1 cellular context compared by ENCODE assay signal in genomic region chr9:5628530-5629311, GRCh38.
A peak's percentile ranks its signal among the peaks of the same experiment; 100 is the strongest.
TF ChIP-seq lines count a peak whose summit lies in the region.

TSS of gene RIC1 (plus strand) at chr9:5629107. CDS start at chr9:5629310, 203 bp downstream.

TF ChIP-seq in HepG2, 621 proteins besides CTCF, POLR2A, EP300 and RAD21 (continued from another document and continues in another):
- 0 out of 2 replicates have a peak, but pooled peaks have one; percentile 19 for TF ChIP-seq ZNF276 (CRISPR knock-in tag; IDR thresholded peaks at IDR 0.05; ENCODE audit: low read depth)
- no peak for TF ChIP-seq KLF9 (CRISPR knock-in tag; IDR thresholded peaks at IDR 0.05; ENCODE audit: low read depth)
- no peak for TF ChIP-seq FOXA1 (IDR thresholded peaks at IDR 0.05)
- TF ChIP-seq FOXA1 (CRISPR knock-in tag; IDR thresholded peaks at IDR 0.05), result no peak
- TF ChIP-seq, protein P1, sequence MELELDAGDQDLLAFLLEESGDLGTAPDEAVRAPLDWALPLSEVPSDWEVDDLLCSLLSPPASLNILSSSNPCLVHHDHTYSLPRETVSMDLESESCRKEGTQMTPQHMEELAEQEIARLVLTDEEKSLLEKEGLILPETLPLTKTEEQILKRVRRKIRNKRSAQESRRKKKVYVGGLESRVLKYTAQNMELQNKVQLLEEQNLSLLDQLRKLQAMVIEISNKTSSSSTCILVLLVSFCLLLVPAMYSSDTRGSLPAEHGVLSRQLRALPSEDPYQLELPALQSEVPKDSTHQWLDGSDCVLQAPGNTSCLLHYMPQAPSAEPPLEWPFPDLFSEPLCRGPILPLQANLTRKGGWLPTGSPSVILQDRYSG (CRISPR knock-in tag; IDR thresholded peaks at IDR 0.05), result no peak
- TF ChIP-seq NRL (CRISPR knock-in tag; IDR thresholded peaks at IDR 0.05; ENCODE audit: borderline replicate concordance), result peak; percentile 83; the same call in 1 of the 2 replicates
- TF ChIP-seq ELF1 (CRISPR knock-in tag; IDR thresholded peaks at IDR 0.05), result peak; percentile 50; the same call in 1 of the 2 replicates
- no peak for TF ChIP-seq THAP7 (CRISPR knock-in tag; IDR thresholded peaks at IDR 0.05)
- TF ChIP-seq U2AF2 (IDR thresholded peaks at IDR 0.05; ENCODE audit: low read depth, low read length), result no peak
- peak; percentile 77 for TF ChIP-seq SP4 (CRISPR knock-in tag; IDR thresholded peaks at IDR 0.05)
- no peak for TF ChIP-seq KDM5B (CRISPR knock-in tag; IDR thresholded peaks at IDR 0.05; ENCODE audit: borderline replicate concordance)
- no peak for TF ChIP-seq NBN (conservative IDR thresholded peaks at IDR 0.05)
- peak; percentile 78; the same call in 1 of the 2 replicates for TF ChIP-seq YEATS4 (CRISPR knock-in tag; IDR thresholded peaks at IDR 0.05; ENCODE audit: borderline replicate concordance)
- TF ChIP-seq, protein P2, sequence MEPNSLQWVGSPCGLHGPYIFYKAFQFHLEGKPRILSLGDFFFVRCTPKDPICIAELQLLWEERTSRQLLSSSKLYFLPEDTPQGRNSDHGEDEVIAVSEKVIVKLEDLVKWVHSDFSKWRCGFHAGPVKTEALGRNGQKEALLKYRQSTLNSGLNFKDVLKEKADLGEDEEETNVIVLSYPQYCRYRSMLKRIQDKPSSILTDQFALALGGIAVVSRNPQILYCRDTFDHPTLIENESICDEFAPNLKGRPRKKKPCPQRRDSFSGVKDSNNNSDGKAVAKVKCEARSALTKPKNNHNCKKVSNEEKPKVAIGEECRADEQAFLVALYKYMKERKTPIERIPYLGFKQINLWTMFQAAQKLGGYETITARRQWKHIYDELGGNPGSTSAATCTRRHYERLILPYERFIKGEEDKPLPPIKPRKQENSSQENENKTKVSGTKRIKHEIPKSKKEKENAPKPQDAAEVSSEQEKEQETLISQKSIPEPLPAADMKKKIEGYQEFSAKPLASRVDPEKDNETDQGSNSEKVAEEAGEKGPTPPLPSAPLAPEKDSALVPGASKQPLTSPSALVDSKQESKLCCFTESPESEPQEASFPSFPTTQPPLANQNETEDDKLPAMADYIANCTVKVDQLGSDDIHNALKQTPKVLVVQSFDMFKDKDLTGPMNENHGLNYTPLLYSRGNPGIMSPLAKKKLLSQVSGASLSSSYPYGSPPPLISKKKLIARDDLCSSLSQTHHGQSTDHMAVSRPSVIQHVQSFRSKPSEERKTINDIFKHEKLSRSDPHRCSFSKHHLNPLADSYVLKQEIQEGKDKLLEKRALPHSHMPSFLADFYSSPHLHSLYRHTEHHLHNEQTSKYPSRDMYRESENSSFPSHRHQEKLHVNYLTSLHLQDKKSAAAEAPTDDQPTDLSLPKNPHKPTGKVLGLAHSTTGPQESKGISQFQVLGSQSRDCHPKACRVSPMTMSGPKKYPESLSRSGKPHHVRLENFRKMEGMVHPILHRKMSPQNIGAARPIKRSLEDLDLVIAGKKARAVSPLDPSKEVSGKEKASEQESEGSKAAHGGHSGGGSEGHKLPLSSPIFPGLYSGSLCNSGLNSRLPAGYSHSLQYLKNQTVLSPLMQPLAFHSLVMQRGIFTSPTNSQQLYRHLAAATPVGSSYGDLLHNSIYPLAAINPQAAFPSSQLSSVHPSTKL (CRISPR knock-in tag; IDR thresholded peaks at IDR 0.05), result no peak
- no peak for TF ChIP-seq SRF (IDR thresholded peaks at IDR 0.05; ENCODE audit: low read depth, low read length)
- TF ChIP-seq MTF2 (CRISPR knock-in tag; IDR thresholded peaks at IDR 0.05; ENCODE audit: borderline replicate concordance), result no peak
- peak; percentile 80 for TF ChIP-seq HNRNPK (IDR thresholded peaks at IDR 0.05; ENCODE audit: low read depth, low read length, poor library complexity, severe bottlenecking)
- no peak for TF ChIP-seq TBX3 (IDR thresholded peaks at IDR 0.05; ENCODE audit: borderline replicate concordance)
- TF ChIP-seq SSRP1 (CRISPR knock-in tag; IDR thresholded peaks at IDR 0.05), result 0 out of 2 replicates have a peak, but pooled peaks have one; percentile 58
- peak; percentile 54; the same call in 1 of the 2 replicates for TF ChIP-seq ZNF274 (CRISPR knock-in tag; IDR thresholded peaks at IDR 0.05)
- TF ChIP-seq, protein P3, sequence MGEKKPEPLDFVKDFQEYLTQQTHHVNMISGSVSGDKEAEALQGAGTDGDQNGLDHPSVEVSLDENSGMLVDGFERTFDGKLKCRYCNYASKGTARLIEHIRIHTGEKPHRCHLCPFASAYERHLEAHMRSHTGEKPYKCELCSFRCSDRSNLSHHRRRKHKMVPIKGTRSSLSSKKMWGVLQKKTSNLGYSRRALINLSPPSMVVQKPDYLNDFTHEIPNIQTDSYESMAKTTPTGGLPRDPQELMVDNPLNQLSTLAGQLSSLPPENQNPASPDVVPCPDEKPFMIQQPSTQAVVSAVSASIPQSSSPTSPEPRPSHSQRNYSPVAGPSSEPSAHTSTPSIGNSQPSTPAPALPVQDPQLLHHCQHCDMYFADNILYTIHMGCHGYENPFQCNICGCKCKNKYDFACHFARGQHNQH (CRISPR knock-in tag; IDR thresholded peaks at IDR 0.05), result peak; percentile 46; the same call in 1 of the 2 replicates
- TF ChIP-seq TP53 (CRISPR knock-in tag; conservative IDR thresholded peaks at IDR 0.05), result no peak
- TF ChIP-seq, protein P4, sequence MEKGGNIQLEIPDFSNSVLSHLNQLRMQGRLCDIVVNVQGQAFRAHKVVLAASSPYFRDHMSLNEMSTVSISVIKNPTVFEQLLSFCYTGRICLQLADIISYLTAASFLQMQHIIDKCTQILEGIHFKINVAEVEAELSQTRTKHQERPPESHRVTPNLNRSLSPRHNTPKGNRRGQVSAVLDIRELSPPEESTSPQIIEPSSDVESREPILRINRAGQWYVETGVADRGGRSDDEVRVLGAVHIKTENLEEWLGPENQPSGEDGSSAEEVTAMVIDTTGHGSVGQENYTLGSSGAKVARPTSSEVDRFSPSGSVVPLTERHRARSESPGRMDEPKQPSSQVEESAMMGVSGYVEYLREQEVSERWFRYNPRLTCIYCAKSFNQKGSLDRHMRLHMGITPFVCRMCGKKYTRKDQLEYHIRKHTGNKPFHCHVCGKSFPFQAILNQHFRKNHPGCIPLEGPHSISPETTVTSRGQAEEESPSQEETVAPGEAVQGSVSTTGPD (CRISPR knock-in tag; IDR thresholded peaks at IDR 0.05), result no peak
- TF ChIP-seq ZFX (CRISPR knock-in tag; IDR thresholded peaks at IDR 0.05; ENCODE audit: low read depth), result peak; percentile 91
- TF ChIP-seq THYN1 (CRISPR knock-in tag; IDR thresholded peaks at IDR 0.05; ENCODE audit: borderline replicate concordance, low read depth), result no peak
- TF ChIP-seq ZNF766 (CRISPR knock-in tag; IDR thresholded peaks at IDR 0.05; ENCODE audit: borderline replicate concordance), result no peak
- no peak for TF ChIP-seq ZNF264 (CRISPR knock-in tag; IDR thresholded peaks at IDR 0.05)
- TF ChIP-seq PRMT3 (CRISPR knock-in tag; IDR thresholded peaks at IDR 0.05; ENCODE audit: borderline replicate concordance, low read depth), result no peak
- TF ChIP-seq ZNF777 (CRISPR knock-in tag; IDR thresholded peaks at IDR 0.05), result peak; percentile 18; the same call in 1 of the 2 replicates
- peak; percentile 44; the same call in 1 of the 2 replicates for TF ChIP-seq ZNF839 (CRISPR knock-in tag; IDR thresholded peaks at IDR 0.05; ENCODE audit: borderline replicate concordance)
- no peak for TF ChIP-seq HNRNPH1 (optimal IDR thresholded peaks at IDR 0.05; ENCODE audit: low read depth, low read length)
- TF ChIP-seq, protein P5, sequence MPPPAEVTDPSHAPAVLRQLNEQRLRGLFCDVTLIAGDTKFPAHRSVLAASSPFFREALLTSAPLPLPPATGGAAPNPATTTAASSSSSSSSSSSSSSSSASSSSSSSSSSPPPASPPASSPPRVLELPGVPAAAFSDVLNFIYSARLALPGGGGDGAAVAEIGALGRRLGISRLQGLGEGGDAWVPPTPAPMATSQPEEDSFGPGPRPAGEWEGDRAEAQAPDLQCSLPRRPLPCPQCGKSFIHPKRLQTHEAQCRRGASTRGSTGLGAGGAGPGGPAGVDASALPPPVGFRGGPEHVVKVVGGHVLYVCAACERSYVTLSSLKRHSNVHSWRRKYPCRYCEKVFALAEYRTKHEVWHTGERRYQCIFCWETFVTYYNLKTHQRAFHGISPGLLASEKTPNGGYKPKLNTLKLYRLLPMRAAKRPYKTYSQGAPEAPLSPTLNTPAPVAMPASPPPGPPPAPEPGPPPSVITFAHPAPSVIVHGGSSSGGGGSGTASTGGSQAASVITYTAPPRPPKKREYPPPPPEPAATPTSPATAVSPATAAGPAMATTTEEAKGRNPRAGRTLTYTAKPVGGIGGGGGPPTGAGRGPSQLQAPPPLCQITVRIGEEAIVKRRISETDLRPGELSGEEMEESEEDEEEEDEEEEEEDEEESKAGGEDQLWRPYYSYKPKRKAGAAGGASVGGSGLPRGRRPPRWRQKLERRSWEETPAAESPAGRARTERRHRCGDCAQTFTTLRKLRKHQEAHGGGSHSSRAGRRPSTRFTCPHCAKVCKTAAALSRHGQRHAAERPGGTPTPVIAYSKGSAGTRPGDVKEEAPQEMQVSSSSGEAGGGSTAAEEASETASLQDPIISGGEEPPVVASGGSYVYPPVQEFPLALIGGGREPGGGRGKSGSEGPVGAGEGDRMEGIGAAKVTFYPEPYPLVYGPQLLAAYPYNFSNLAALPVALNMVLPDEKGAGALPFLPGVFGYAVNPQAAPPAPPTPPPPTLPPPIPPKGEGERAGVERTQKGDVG (CRISPR knock-in tag; IDR thresholded peaks at IDR 0.05; ENCODE audit: borderline replicate concordance), result no peak
- TF ChIP-seq SNAI1 (CRISPR knock-in tag; IDR thresholded peaks at IDR 0.05; ENCODE audit: borderline replicate concordance), result no peak
- TF ChIP-seq PLRG1 (conservative IDR thresholded peaks at IDR 0.05), result no peak
- peak; percentile 59; the same call in 1 of the 2 replicates for TF ChIP-seq HOXA5 (CRISPR knock-in tag; IDR thresholded peaks at IDR 0.05)
- no peak for TF ChIP-seq ZNF841 (CRISPR knock-in tag; IDR thresholded peaks at IDR 0.05; ENCODE audit: borderline replicate concordance)
- no peak for TF ChIP-seq ZBTB34 (CRISPR knock-in tag; IDR thresholded peaks at IDR 0.05)
- TF ChIP-seq NFE2L1 (CRISPR knock-in tag; IDR thresholded peaks at IDR 0.05; ENCODE audit: borderline replicate concordance), result no peak
- TF ChIP-seq CREB1 (IDR thresholded peaks at IDR 0.05), result peak; percentile 4; the same call in 1 of the 2 replicates
- no peak for TF ChIP-seq CREB1 (CRISPR knock-in tag; IDR thresholded peaks at IDR 0.05)
- peak; percentile 65; the same call in 1 of the 2 replicates for TF ChIP-seq ZSCAN25 (CRISPR knock-in tag; IDR thresholded peaks at IDR 0.05)
- TF ChIP-seq ZSCAN21 (CRISPR knock-in tag; IDR thresholded peaks at IDR 0.05; ENCODE audit: borderline replicate concordance), result peak; percentile 36; the same call in 1 of the 2 replicates
- peak; percentile 29; the same call in 1 of the 2 replicates for TF ChIP-seq FOXO1 (CRISPR knock-in tag; IDR thresholded peaks at IDR 0.05)
- TF ChIP-seq E2F1 (CRISPR knock-in tag; IDR thresholded peaks at IDR 0.05), result no peak
- no peak for TF ChIP-seq ZNF670 (CRISPR knock-in tag; IDR thresholded peaks at IDR 0.05; ENCODE audit: borderline replicate concordance)
- TF ChIP-seq CC2D1A (CRISPR knock-in tag; IDR thresholded peaks at IDR 0.05), result no peak
- TF ChIP-seq, protein P6, sequence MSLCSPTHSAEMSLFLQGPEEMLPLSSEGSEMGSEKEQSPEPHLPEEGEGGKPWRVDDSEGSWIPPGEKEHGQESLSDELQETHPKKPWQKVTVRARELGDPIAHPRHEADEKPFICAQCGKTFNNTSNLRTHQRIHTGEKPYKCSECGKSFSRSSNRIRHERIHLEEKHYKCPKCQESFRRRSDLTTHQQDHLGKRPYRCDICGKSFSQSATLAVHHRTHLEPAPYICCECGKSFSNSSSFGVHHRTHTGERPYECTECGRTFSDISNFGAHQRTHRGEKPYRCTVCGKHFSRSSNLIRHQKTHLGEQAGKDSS (CRISPR knock-in tag; IDR thresholded peaks at IDR 0.05; ENCODE audit: borderline replicate concordance, low read depth), result peak; percentile 26; the same call in 1 of the 2 replicates
- no peak for TF ChIP-seq ZNF136 (CRISPR knock-in tag; IDR thresholded peaks at IDR 0.05; ENCODE audit: low read depth)
